13 cellular contexts compared by ENCODE assay signal in genomic region chr9:35972093-35972492, GRCh38. TPM values are rescaled to one million over a fixed set of nuclear protein-coding genes. Genes with fewer than 3 reads are reported as not detected.
A peak's percentile ranks its signal among the peaks of the same experiment; 100 is the strongest.
DNase-seq lines count a peak whose midpoint lies in the region; ATAC-seq and TF ChIP-seq lines count a peak whose summit lies in the region.
"Had no signal": no experiment of that assay in that cellular context is flagged by ENCODE, and none has a peak within 500 bp of the region (broad histone marks: within the 10 kb centered on the region; RNA-seq: fewer than 3 reads in every experiment).

No MANE protein-coding gene starts in this region.

- TF ChIP-seq CTCF in brain microvascular endothelial cell (IDR thresholded peaks at IDR 0.05; ENCODE audit: low read depth, low read length, missing control alignments), result no peak
- no peak for TF ChIP-seq CTCF in testis (IDR thresholded peaks at IDR 0.05)
- TF ChIP-seq CTCF in body of pancreas (IDR thresholded peaks at IDR 0.05), result no peak

- CTCF ChIA-PET in activated CD4-positive, alpha-beta memory T cell treated with anti-CD3 and anti-CD28 coated beads for 36 hours (lab: Charles Lee), result no interaction called here
- CTCF ChIA-PET in activated CD4-positive, alpha-beta memory T cell treated with anti-CD3 and anti-CD28 coated beads, Interleukin-2, amount 10 ng/mL, durations not matched to agents 7 days and 5 days (lab: Charles Lee), result no interaction called here
- CTCF ChIA-PET in naive thymus-derived CD4-positive, alpha-beta T cell (lab: Charles Lee), result no interaction called here

- no peaks in the 10 kb centered on the region for H3K4me1 ChIP-seq in naive thymus-derived CD4-positive, alpha-beta T cell (ENCODE audit: control insufficient read depth in 2 of 2, insufficient read depth in 2 of 2, low read length in 2 of 2)
- H3K4me1 ChIP-seq in testis (no peaks in the 10 kb centered on the region), body of pancreas (no peaks in the 10 kb centered on the region)
- no peaks in the 10 kb centered on the region for H3K4me1 ChIP-seq in effector memory CD4-positive, alpha-beta T cell (ENCODE audit: control insufficient read depth, insufficient read depth, low read length, poor library complexity, severe bottlenecking)

- H3K27ac Mint-ChIP-seq in activated CD4-positive, alpha-beta memory T cell treated with anti-CD3 and anti-CD28 coated beads for 36 hours, result no peak overlapping the region
- H3K27ac Mint-ChIP-seq in activated CD4-positive, alpha-beta memory T cell treated with anti-CD3 and anti-CD28 coated beads, Interleukin-2, amount 10 ng/mL, durations not matched to agents 7 days and 5 days, result no peak overlapping the region
- peak overlapping the region in 1 of 9 donors; percentile 28 for H3K27ac Mint-ChIP-seq in naive thymus-derived CD4-positive, alpha-beta T cell
- H3K27ac Mint-ChIP-seq: activated B cell treated with CpG ODN at 0.5 μM for 24 hours had no signal

- peaks cover 18% of the 10 kb centered on the region for H3K36me3 Mint-ChIP-seq in activated CD4-positive, alpha-beta memory T cell treated with anti-CD3 and anti-CD28 coated beads for 36 hours
- H3K36me3 Mint-ChIP-seq in activated CD4-positive, alpha-beta memory T cell treated with anti-CD3 and anti-CD28 coated beads, Interleukin-2, amount 10 ng/mL, durations not matched to agents 7 days and 5 days (ENCODE audit: low read depth), result peaks cover 12% of the 10 kb centered on the region
- H3K36me3 Mint-ChIP-seq in naive thymus-derived CD4-positive, alpha-beta T cell, result peaks cover 0 to 35% (median 7%) of the 10 kb centered on the region in 5 donors

- H3K9me3 ChIP-seq in naive thymus-derived CD4-positive, alpha-beta T cell (ENCODE audit: control insufficient read depth in 2 of 3, low read length in 3 of 3), result peaks cover 0 to 16% (median 6%) of the 10 kb centered on the region in 3 experiments
- H3K9me3 ChIP-seq in testis, result no peaks in the 10 kb centered on the region
- H3K9me3 ChIP-seq in body of pancreas, result peaks cover 0 to 8% (median 0%) of the 10 kb centered on the region in 3 donors
- peaks cover 5% of the 10 kb centered on the region for H3K9me3 ChIP-seq in effector memory CD4-positive, alpha-beta T cell (ENCODE audit: control insufficient read depth, low read length)
- H3K9me3 ChIP-seq: colonic mucosa had no signal

- TF ChIP-seq POLR2A in testis (IDR thresholded peaks at IDR 0.05) (no peak), body of pancreas (IDR thresholded peaks at IDR 0.05) (no peak)

- POLR2A ChIA-PET in activated CD4-positive, alpha-beta memory T cell treated with anti-CD3 and anti-CD28 coated beads for 36 hours (lab: Charles Lee), result interaction anchor here (1.1 kb wide), 1 partner anchor 35 kb away, joined by 3 read pairs; no protein-coding TSS in a partner anchor
- POLR2A ChIA-PET in activated CD4-positive, alpha-beta memory T cell treated with anti-CD3 and anti-CD28 coated beads, Interleukin-2, amount 10 ng/mL, durations not matched to agents 7 days and 5 days (lab: Charles Lee), result no interaction called here
- POLR2A ChIA-PET in naive thymus-derived CD4-positive, alpha-beta T cell (lab: Charles Lee), result no interaction called here

- intact Hi-C loops in activated CD4-positive, alpha-beta memory T cell treated with anti-CD3 and anti-CD28 coated beads for 36 hours (cut with micrococcal nuclease), result no loop called here
- intact Hi-C loops in naive thymus-derived CD4-positive, alpha-beta T cell (cut with micrococcal nuclease), result no loop called here
- intact Hi-C loops in testis (cut with DNase I; ENCODE audit: low total_unique reads), result no loop called here
- intact Hi-C loops in body of pancreas (cut with DNase I), result no loop called here

- WGBS in testis, 2 donors, result 12 to 14% methylated on average over 25 to 32 of the region's 35 CpGs
- WGBS in body of pancreas, 2 donors, result 19 to 38% methylated on average over 21 to 34 of the region's 35 CpGs

- H3K4me1 Mint-ChIP-seq in activated CD4-positive, alpha-beta memory T cell treated with anti-CD3 and anti-CD28 coated beads for 36 hours (ENCODE audit: low read depth), result peaks cover 4% of the 10 kb centered on the region
- H3K4me1 Mint-ChIP-seq in activated CD4-positive, alpha-beta memory T cell treated with anti-CD3 and anti-CD28 coated beads, Interleukin-2, amount 10 ng/mL, durations not matched to agents 7 days and 5 days, result peaks cover 4% of the 10 kb centered on the region
- H3K4me1 Mint-ChIP-seq in naive thymus-derived CD4-positive, alpha-beta T cell, result peaks cover 3 to 18% (median 12%) of the 10 kb centered on the region in 7 donors

- no peaks in the 10 kb centered on the region for H3K36me3 ChIP-seq in brain microvascular endothelial cell (replicated peaks)
- H3K36me3 ChIP-seq in naive thymus-derived CD4-positive, alpha-beta T cell (ENCODE audit: control insufficient read depth in 2 of 3, insufficient read depth in 3 of 3, low read length in 3 of 3), result no peaks in the 10 kb centered on the region
- no peaks in the 10 kb centered on the region for H3K36me3 ChIP-seq in testis (ENCODE audit: low read depth, missing control alignments)
- H3K36me3 ChIP-seq in body of pancreas (replicated peaks in 1 of 2; ENCODE audit: insufficient read depth in 1 of 2, low read depth in 2 of 2), result no peaks in the 10 kb centered on the region
- H3K36me3 ChIP-seq in effector memory CD4-positive, alpha-beta T cell (ENCODE audit: control insufficient read depth, insufficient read depth, low read length), result no peaks in the 10 kb centered on the region
- H3K36me3 ChIP-seq: colonic mucosa, tibial artery had no signal

- H3K27ac ChIP-seq in brain microvascular endothelial cell (no peak overlapping the region), testis (no peak overlapping the region), body of pancreas (no peak overlapping the region)
- H3K27ac ChIP-seq in naive thymus-derived CD4-positive, alpha-beta T cell (ENCODE audit: low read depth, low read length), result no peak overlapping the region
- no peak overlapping the region for H3K27ac ChIP-seq in effector memory CD4-positive, alpha-beta T cell (ENCODE audit: insufficient read depth, low read length, poor library complexity, severe bottlenecking)
- H3K27ac ChIP-seq: colonic mucosa, tibial artery had no signal

- peaks cover 51% of the 10 kb centered on the region for H3K27me3 Mint-ChIP-seq in activated CD4-positive, alpha-beta memory T cell treated with anti-CD3 and anti-CD28 coated beads for 36 hours
- H3K27me3 Mint-ChIP-seq in activated CD4-positive, alpha-beta memory T cell treated with anti-CD3 and anti-CD28 coated beads, Interleukin-2, amount 10 ng/mL, durations not matched to agents 7 days and 5 days, result peaks cover 78% of the 10 kb centered on the region
- H3K27me3 Mint-ChIP-seq in naive thymus-derived CD4-positive, alpha-beta T cell, result peaks cover 38 to 93% (median 58%) of the 10 kb centered on the region in 5 donors

- peak; percentile 33 for DNase-seq in activated CD4-positive, alpha-beta memory T cell treated with anti-CD3 and anti-CD28 coated beads for 36 hours
- no peak for DNase-seq in activated CD4-positive, alpha-beta memory T cell treated with anti-CD3 and anti-CD28 coated beads, Interleukin-2, amount 10 ng/mL, durations not matched to agents 7 days and 5 days
- DNase-seq in brain microvascular endothelial cell (no peak), testis (peak; percentile 62), D341Med (ENCODE audit: low spot score) (no peak), body of pancreas (no peak)
- peak in 4 of 9 donors; percentile 15 to 36 (median 23) for DNase-seq in naive thymus-derived CD4-positive, alpha-beta T cell
- no peak for DNase-seq in effector memory CD4-positive, alpha-beta T cell
- DNase-seq: activated B cell treated with CpG ODN at 0.5 μM for 24 hours, colonic mucosa, MV-4-11, tibial artery had no signal

- H3K4me3 ChIP-seq in brain microvascular endothelial cell (ENCODE audit: low read depth, low read length) (peak overlapping the region; percentile 30), testis (peak overlapping the region; percentile 33 to 40), body of pancreas (no peak overlapping the region)
- no peak overlapping the region for H3K4me3 ChIP-seq in naive thymus-derived CD4-positive, alpha-beta T cell (ENCODE audit: low read length)
- no peak overlapping the region for H3K4me3 ChIP-seq in effector memory CD4-positive, alpha-beta T cell (ENCODE audit: insufficient read depth, low read depth, low read length, poor library complexity, severe bottlenecking)
- H3K4me3 ChIP-seq: colonic mucosa, tibial artery had no signal

- peak; percentile 66 for ATAC-seq in naive thymus-derived CD4-positive, alpha-beta T cell
- no peak for ATAC-seq in body of pancreas

- H3K4me3 Mint-ChIP-seq in activated CD4-positive, alpha-beta memory T cell treated with anti-CD3 and anti-CD28 coated beads for 36 hours, result no peak overlapping the region
- H3K4me3 Mint-ChIP-seq in activated CD4-positive, alpha-beta memory T cell treated with anti-CD3 and anti-CD28 coated beads, Interleukin-2, amount 10 ng/mL, durations not matched to agents 7 days and 5 days, result no peak overlapping the region
- H3K4me3 Mint-ChIP-seq in naive thymus-derived CD4-positive, alpha-beta T cell, result peak overlapping the region in 8 of 10 donors; percentile 25 to 79 (median 64)
- H3K4me3 Mint-ChIP-seq: activated B cell treated with CpG ODN at 0.5 μM for 24 hours had no signal

- in situ Hi-C loops in brain microvascular endothelial cell (cut with HindIII; ENCODE audit: low pct_ligation_motif_present, low sequenced_read_pairs), result no loop called here

- peaks cover 24% of the 10 kb centered on the region for H3K9me3 Mint-ChIP-seq in activated CD4-positive, alpha-beta memory T cell treated with anti-CD3 and anti-CD28 coated beads for 36 hours
- peaks cover 14% of the 10 kb centered on the region for H3K9me3 Mint-ChIP-seq in activated CD4-positive, alpha-beta memory T cell treated with anti-CD3 and anti-CD28 coated beads, Interleukin-2, amount 10 ng/mL, durations not matched to agents 7 days and 5 days
- peaks cover 5 to 39% (median 23%) of the 10 kb centered on the region in 11 donors for H3K9me3 Mint-ChIP-seq in naive thymus-derived CD4-positive, alpha-beta T cell

- H3K27me3 ChIP-seq in brain microvascular endothelial cell (replicated peaks), result no peaks in the 10 kb centered on the region
- no peaks in the 10 kb centered on the region for H3K27me3 ChIP-seq in naive thymus-derived CD4-positive, alpha-beta T cell (ENCODE audit: control insufficient read depth in 2 of 2, insufficient read depth in 2 of 2, low read length in 2 of 2)
- H3K27me3 ChIP-seq in testis, result no peaks in the 10 kb centered on the region
- H3K27me3 ChIP-seq in body of pancreas, result no peaks in the 10 kb centered on the region
- no peaks in the 10 kb centered on the region for H3K27me3 ChIP-seq in effector memory CD4-positive, alpha-beta T cell (replicated peaks; ENCODE audit: control insufficient read depth, insufficient read depth, low read length, poor library complexity, severe bottlenecking)
- H3K27me3 ChIP-seq: colonic mucosa had no signal

RNA-seq across cellular contexts. Expression of gene OR2S2, which starts 14.1 kb away (rescaled TPM):
- not detected for total RNA-seq in activated CD4-positive, alpha-beta memory T cell treated with anti-CD3 and anti-CD28 coated beads for 36 hours
- not detected for total RNA-seq in activated CD4-positive, alpha-beta memory T cell treated with anti-CD3 and anti-CD28 coated beads, Interleukin-2, amount 10 ng/mL, durations not matched to agents 7 days and 5 days
- not detected for total RNA-seq in naive thymus-derived CD4-positive, alpha-beta T cell
- not detected for polyA plus RNA-seq in naive thymus-derived CD4-positive, alpha-beta T cell
- total RNA-seq in testis (not detected), body of pancreas (not detected)
- not detected for polyA plus RNA-seq in testis (ENCODE audit: insufficient read depth, low read depth, low replicate concordance)
- total RNA-seq: activated B cell treated with CpG ODN at 0.5 μM for 24 hours, colonic mucosa, renal cortical epithelial cell had no signal

Comparison
In these comparisons a context has a peak if more than half of its experiments do, and no peak if none do; other contexts are left out.
1. DNase-seq: peak in activated CD4-positive, alpha-beta memory T cell treated with anti-CD3 and anti-CD28 coated beads for 36 hours (single experiment) and testis (single experiment); none in activated CD4-positive, alpha-beta memory T cell treated with anti-CD3 and anti-CD28 coated beads, Interleukin-2, amount 10 ng/mL, durations not matched to agents 7 days and 5 days (single experiment), brain microvascular endothelial cell (single experiment), D341Med (single experiment), body of pancreas (0 of 4) and effector memory CD4-positive, alpha-beta T cell (0 of 3).
2. H3K4me3 Mint-ChIP-seq: peak in naive thymus-derived CD4-positive, alpha-beta T cell (8 of 10); none in activated CD4-positive, alpha-beta memory T cell treated with anti-CD3 and anti-CD28 coated beads for 36 hours (single experiment) and activated CD4-positive, alpha-beta memory T cell treated with anti-CD3 and anti-CD28 coated beads, Interleukin-2, amount 10 ng/mL, durations not matched to agents 7 days and 5 days (single experiment).
3. H3K4me3 ChIP-seq: peak in brain microvascular endothelial cell (single experiment) and testis (2 of 2); none in naive thymus-derived CD4-positive, alpha-beta T cell (single experiment), body of pancreas (0 of 2) and effector memory CD4-positive, alpha-beta T cell (single experiment).